Comparison of ENCODE assay signal across 19 cellular contexts in genomic region chr19:54477650-54478049, GRCh38. TPM values are rescaled to one million over a fixed set of nuclear protein-coding genes. Genes with fewer than 3 reads are reported as not detected.
DNase-seq lines count a peak whose midpoint lies in the region; ATAC-seq and TF ChIP-seq lines count a peak whose summit lies in the region.
"Had no signal": no experiment of that assay in that cellular context is flagged by ENCODE, and none has a peak within 500 bp of the region (broad histone marks: within the 10 kb centered on the region; RNA-seq: fewer than 3 reads in every experiment).

No MANE protein-coding gene starts in this region.

- no peaks in the 10 kb centered on the region for H3K9me3 ChIP-seq in DOHH2 (ENCODE audit: control insufficient read depth, insufficient read depth, low read length)
- H3K9me3 ChIP-seq in Panc1 (ENCODE audit: control insufficient read depth, insufficient read depth, low read depth, low read length): no peaks in the 10 kb centered on the region
- H3K9me3 ChIP-seq in neural progenitor cell (ENCODE audit: low read depth): no peaks in the 10 kb centered on the region
- H3K9me3 ChIP-seq: BLaER1 treated with 17β-estradiol and CSF1 and Interleukin-3, amounts not matched to agents 10 nM and 100 nM; heart left ventricle had no signal

- H3K27me3 ChIP-seq in DOHH2 (ENCODE audit: control insufficient read depth, low read length) (peaks cover 12% of the 10 kb centered on the region; the same call in 1 of the 2 replicates), Panc1 (ENCODE audit: control insufficient read depth, insufficient read depth, low read length) (no peaks in the 10 kb centered on the region), neural progenitor cell (peaks cover 17% of the 10 kb centered on the region)

- H3K9me3 Mint-ChIP-seq in neural progenitor cell: no peaks in the 10 kb centered on the region
- H3K9me3 Mint-ChIP-seq: activated naive CD4-positive, alpha-beta T cell treated with anti-CD3 and anti-CD28 coated beads, Interleukin-2, amount 50 U/mL, for 72 hours; dendritic cell treated with granulocyte-macrophage colony-stimulating factor and Interleukin-4, amounts not matched to agents 40 ng/mL and 50 ng/mL, for 4 days; stimulated activated effector memory CD8-positive, alpha-beta T cell treated with anti-CD3 and anti-CD28 coated beads, Interleukin-12 subunit alpha, Interleukin-12 subunit beta, amount 100 ng/mL, for 72 hours had no signal

- no peaks in the 10 kb centered on the region for H3F3A ChIP-seq in DOHH2 (ENCODE audit: control insufficient read depth, insufficient read depth)
- no peaks in the 10 kb centered on the region for H3F3A ChIP-seq in neural progenitor cell (ENCODE audit: low read depth)

- H3K4me1 Mint-ChIP-seq in neural progenitor cell: peaks cover 8% of the 10 kb centered on the region

- peaks cover 18% of the 10 kb centered on the region for H3K27me3 Mint-ChIP-seq in neural progenitor cell (ENCODE audit: insufficient read depth, low read depth)

- TF ChIP-seq CTCF in DOHH2 (IDR thresholded peaks at IDR 0.05; ENCODE audit: low read depth, low read length, poor library complexity, severe bottlenecking) (peak; percentile 12), Panc1 (IDR thresholded peaks at IDR 0.05) (no peak), epithelial cell of esophagus (IDR thresholded peaks at IDR 0.05; ENCODE audit: insufficient read depth, low read depth, low read length, missing control alignments) (peak; percentile 10), neural progenitor cell (IDR thresholded peaks at IDR 0.05) (peak; percentile 6)

- in situ Hi-C loops in Panc1 (cut with HindIII; ENCODE audit: low pct_unique_long_range_greater_than_20kb, low sequenced_read_pairs): no loop called here

- H3K4me3 ChIP-seq in DOHH2 (ENCODE audit: low read length) (no peak overlapping the region), Panc1 (ENCODE audit: low read depth in 2 of 2, low read length in 2 of 2) (no peak overlapping the region), epithelial cell of esophagus (ENCODE audit: low read length) (no peak overlapping the region), neural progenitor cell (no peak overlapping the region)
- H3K4me3 ChIP-seq: BLaER1 treated with 17β-estradiol and CSF1 and Interleukin-3, amounts not matched to agents 10 nM and 100 nM; heart left ventricle; SK-N-MC had no signal

- peak overlapping the region; percentile 25 for H3K4me3 Mint-ChIP-seq in neural progenitor cell
- H3K4me3 Mint-ChIP-seq: dendritic cell treated with granulocyte-macrophage colony-stimulating factor and Interleukin-4, amounts not matched to agents 40 ng/mL and 50 ng/mL, for 4 days; stimulated activated effector memory CD8-positive, alpha-beta T cell treated with anti-CD3 and anti-CD28 coated beads, Interleukin-12 subunit alpha, Interleukin-12 subunit beta, amount 100 ng/mL, for 72 hours had no signal

- H4K20me1 ChIP-seq in DOHH2 (ENCODE audit: control insufficient read depth, insufficient read depth, low read depth, low read length): no peaks in the 10 kb centered on the region; the same call in 1 of the 2 replicates
- H4K20me1 ChIP-seq in neural progenitor cell (ENCODE audit: low read depth): no peaks in the 10 kb centered on the region

- intact Hi-C loops in Panc1 (cut with micrococcal nuclease; ENCODE audit: unreplicated experiment): no loop called here

- no peaks in the 10 kb centered on the region for H3K9me2 ChIP-seq in DOHH2 (replicated peaks; ENCODE audit: control insufficient read depth, low read length)

- H3K4me2 ChIP-seq in DOHH2 (ENCODE audit: low read length) (no peak overlapping the region), neural progenitor cell (no peak overlapping the region)

- ATAC-seq in Panc1: peak; percentile 75
- ATAC-seq in GM19463 (IDR thresholded peaks at IDR 0.05; ENCODE audit: unreplicated experiment): no peak
- no peak for ATAC-seq in GM18858 (IDR thresholded peaks at IDR 0.05; ENCODE audit: unreplicated experiment)
- ATAC-seq: activated naive CD4-positive, alpha-beta T cell treated with anti-CD3 and anti-CD28 coated beads, Interleukin-2, amount 50 U/mL, for 72 hours; heart left ventricle; stimulated activated effector memory CD8-positive, alpha-beta T cell treated with anti-CD3 and anti-CD28 coated beads, Interleukin-12 subunit alpha, Interleukin-12 subunit beta, amount 100 ng/mL, for 72 hours had no signal

- peak overlapping the region; percentile 19 for H3K27ac Mint-ChIP-seq in neural progenitor cell
- H3K27ac Mint-ChIP-seq: activated naive CD4-positive, alpha-beta T cell treated with anti-CD3 and anti-CD28 coated beads, Interleukin-2, amount 50 U/mL, for 72 hours; dendritic cell treated with granulocyte-macrophage colony-stimulating factor and Interleukin-4, amounts not matched to agents 40 ng/mL and 50 ng/mL, for 4 days; stimulated activated effector memory CD8-positive, alpha-beta T cell treated with anti-CD3 and anti-CD28 coated beads, Interleukin-12 subunit alpha, Interleukin-12 subunit beta, amount 100 ng/mL, for 72 hours had no signal

- H3K27ac ChIP-seq in DOHH2 (ENCODE audit: low read depth, low read length) (no peak overlapping the region), Panc1 (ENCODE audit: low read length) (no peak overlapping the region), neural progenitor cell (no peak overlapping the region)
- H3K27ac ChIP-seq: BLaER1 treated with 17β-estradiol and CSF1 and Interleukin-3, amounts not matched to agents 10 nM and 100 nM; heart left ventricle; SK-N-MC had no signal

- no TSS peak for BruUV-seq in Panc1 (replicated peaks; lab: Mats Ljungman, UMichigan)

- no peak for DNase-seq in Panc1 (ENCODE audit: low read depth, low spot score)
- DNase-seq in epithelial cell of esophagus (ENCODE audit: low read depth): no peak
- no peak for DNase-seq in neural progenitor cell (ENCODE audit: low spot score)
- no peak for DNase-seq in NCI-H2029 treated with DMSO at 0.1 percent for 48 hours (lab: John Stamatoyannopoulos, UW)
- DNase-seq in NCI-H748 treated with DMSO at 0.1 percent for 48 hours (lab: John Stamatoyannopoulos, UW): no peak
- DNase-seq: activated CD4-positive, alpha-beta T cell treated with anti-CD3 and anti-CD28 coated beads, Interleukin-2, amount 50 U/mL, for 1 hour; activated T-cell treated with anti-CD3 and anti-CD28 coated beads for 4 hours; DMS153; heart left ventricle; NCI-H2081 treated with DMSO at 0.1 percent for 48 hours; NCI-H510A treated with DMSO at 0.1 percent for 48 hours had no signal

- CTCF ChIA-PET in Panc1 (lab: Charles Lee): interaction anchor here (0.5 to 1.0 kb wide), 2 partner anchors 47 to 200 kb away, joined by 5 to 9 read pairs; no protein-coding TSS in a partner anchor

- no peak overlapping the region for H2AFZ ChIP-seq in neural progenitor cell (replicated peaks)

- no peak overlapping the region for H3K9ac ChIP-seq in neural progenitor cell

- H3K4me1 ChIP-seq in DOHH2 (ENCODE audit: control insufficient read depth, low read length): peaks cover 14% of the 10 kb centered on the region
- peaks cover 5% of the 10 kb centered on the region; the same call in 1 of the 2 replicates for H3K4me1 ChIP-seq in Panc1 (ENCODE audit: control insufficient read depth, insufficient read depth, low read length)
- H3K4me1 ChIP-seq in neural progenitor cell: peaks cover 3% of the 10 kb centered on the region

- H3K36me3 ChIP-seq in DOHH2 (ENCODE audit: control insufficient read depth, low read length) (no peaks in the 10 kb centered on the region), Panc1 (ENCODE audit: control insufficient read depth, insufficient read depth, low read length) (no peaks in the 10 kb centered on the region), neural progenitor cell (no peaks in the 10 kb centered on the region)
- H3K36me3 ChIP-seq: BLaER1 treated with 17β-estradiol and CSF1 and Interleukin-3, amounts not matched to agents 10 nM and 100 nM; heart left ventricle had no signal

- H3K36me3 Mint-ChIP-seq in neural progenitor cell: no peaks in the 10 kb centered on the region
- H3K36me3 Mint-ChIP-seq: activated naive CD4-positive, alpha-beta T cell treated with anti-CD3 and anti-CD28 coated beads, Interleukin-2, amount 50 U/mL, for 72 hours had no signal

- no peaks in the 10 kb centered on the region for H3K79me2 ChIP-seq in DOHH2 (ENCODE audit: control insufficient read depth, low read length)
- no peaks in the 10 kb centered on the region for H3K79me2 ChIP-seq in neural progenitor cell (ENCODE audit: low read depth)

- POLR2A ChIA-PET in Panc1 (lab: Charles Lee): no interaction called here

RNA-seq across cellular contexts. Expression of gene CDC42EP5, which starts 4.6 kb away (rescaled TPM):
- total RNA-seq in Panc1 (2021; ENCODE audit: unreplicated experiment): 7.1 TPM
- polyA plus RNA-seq in Panc1 (2012; ENCODE audit: insufficient read length): 15.4 TPM
- total RNA-seq in neural progenitor cell (ENCODE audit: low replicate concordance): 1.1 TPM in 1 of 2 replicates, not detected in the other
- total RNA-seq: activated naive CD4-positive, alpha-beta T cell treated with anti-CD3 and anti-CD28 coated beads, Interleukin-2, amount 50 U/mL, for 72 hours had no signal

RNA-seq across cellular contexts. Expression of gene LENG9, which starts 14.1 kb away (rescaled TPM):
- total RNA-seq in Panc1 (2021; ENCODE audit: unreplicated experiment) (5.1 TPM), neural progenitor cell (ENCODE audit: low replicate concordance) (0.79 and 4.0 TPM in 2 replicates)
- 10.9 TPM for polyA plus RNA-seq in Panc1 (2012; ENCODE audit: insufficient read length)

RNA-seq across cellular contexts. Expression of gene LAIR2, which starts 25.0 kb away (rescaled TPM):
- total RNA-seq in Panc1 (2021; ENCODE audit: unreplicated experiment) (not detected), neural progenitor cell (ENCODE audit: low replicate concordance) (not detected in 2 replicates)
- not detected for polyA plus RNA-seq in Panc1 (2012; ENCODE audit: insufficient read length)
- polyA plus RNA-seq: heart left ventricle had no signal

RNA-seq across cellular contexts. Expression of gene LENG8, which starts 28.7 kb away (rescaled TPM):
- total RNA-seq in Panc1 (2021; ENCODE audit: unreplicated experiment): 268 TPM
- 274 TPM for polyA plus RNA-seq in Panc1 (2012; ENCODE audit: insufficient read length)
- total RNA-seq in neural progenitor cell (ENCODE audit: low replicate concordance): 36.6 and 90.1 TPM in 2 replicates
